ENCODE assay signal across 2 cellular contexts in genomic region chr7:98828368-98828767, GRCh38.
TF ChIP-seq lines count a peak whose summit lies in the region.

No MANE protein-coding gene starts in this region.

TF ChIP-seq in HEK293, 187 proteins besides CTCF, POLR2A, EP300 and RAD21:
- TF ChIP-seq PBX3 (CRISPR knock-in tag; IDR thresholded peaks at IDR 0.05) (no peak), ZNF121 (tag by site-specific recombination; IDR thresholded peaks at IDR 0.05) (peak; percentile 81)

TF ChIP-seq in H1, 55 proteins besides CTCF, POLR2A, EP300 and RAD21:
- TF ChIP-seq KDM1A (IDR thresholded peaks at IDR 0.05; ENCODE audit: borderline replicate concordance, low read length) (0 out of 2 replicates have a peak, but pooled peaks have one; percentile 16), CREB1 (IDR thresholded peaks at IDR 0.05) (no peak)
